Comparison of ENCODE assay signal across 1 cellular context in the genomic region with DNA sequence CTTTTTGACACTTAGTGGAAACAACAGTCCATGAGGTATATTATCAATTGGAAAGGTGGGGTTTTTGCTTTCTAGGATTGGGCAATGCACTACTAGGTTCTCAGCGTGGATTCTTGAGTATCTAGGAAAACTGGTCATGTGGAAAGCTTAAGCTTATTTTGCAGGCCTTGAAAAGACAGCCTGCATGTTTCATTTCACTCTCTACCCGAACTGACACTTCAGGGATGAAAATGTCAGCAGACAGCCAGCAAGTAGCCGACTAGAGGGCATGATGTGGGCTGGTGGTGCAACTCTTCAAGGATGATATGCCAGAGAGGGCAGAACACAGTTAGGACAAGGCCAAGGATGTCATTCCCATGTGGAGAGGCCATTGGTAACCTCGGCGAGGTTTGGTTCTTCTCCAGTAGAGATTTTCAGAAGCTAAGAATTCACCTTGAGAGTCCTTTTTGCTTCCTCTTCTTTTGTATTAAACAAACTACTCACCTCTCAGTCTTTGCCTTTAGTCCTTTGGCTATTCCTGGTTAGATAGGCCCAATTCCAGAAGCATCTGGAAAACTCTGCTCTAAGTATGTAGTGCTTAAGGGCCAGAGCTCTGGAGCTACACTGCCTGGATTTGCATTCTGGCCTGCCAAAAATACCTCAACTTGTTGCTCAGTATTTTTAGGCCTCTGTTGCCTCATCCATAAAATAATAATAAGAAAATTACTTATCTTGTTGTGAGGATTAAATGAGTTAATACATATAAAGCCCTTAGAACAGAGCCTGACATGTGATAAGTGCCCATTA.
TF ChIP-seq lines count a peak whose summit lies in the region.

No MANE protein-coding gene starts in this region.

TF ChIP-seq in IMR-90, 13 proteins besides CTCF, POLR2A, EP300 and RAD21:
- TF ChIP-seq MXI1 (IDR thresholded peaks at IDR 0.05; ENCODE audit: borderline replicate concordance, low read depth, low read length) (no peak), CEBPB (IDR thresholded peaks at IDR 0.05; ENCODE audit: low read depth, low read length) (0 out of 2 replicates have a peak, but pooled peaks have one; percentile 2)
